In genomic region chr22:36873614-36874308, GRCh38 we compare ENCODE assay signal across 8 cellular contexts. TPM values are rescaled to one million over a fixed set of nuclear protein-coding genes. Genes with fewer than 3 reads are reported as not detected.
DNase-seq lines count a peak whose midpoint lies in the region; ATAC-seq and TF ChIP-seq lines count a peak whose summit lies in the region.

No MANE protein-coding gene starts in this region.

- H3K9me3 ChIP-seq in Peyer's patch = no peaks in the 10 kb centered on the region

- CTCF ChIA-PET in MCF 10A (lab: Yijun Ruan, JAX) = interaction anchor here (0.6 to 3.7 kb wide), 27 partner anchors 9 to 1119 kb away, joined by 3 to 19 read pairs (median 3); no protein-coding TSS in a partner anchor

- peak; percentile 76 for ATAC-seq in GM18909 (IDR thresholded peaks at IDR 0.05; ENCODE audit: poor library complexity, unreplicated experiment)
- peak; percentile 70 for ATAC-seq in HG03135 (IDR thresholded peaks at IDR 0.05; ENCODE audit: unreplicated experiment)
- peak; percentile 96 for ATAC-seq in stimulated activated effector memory CD8-positive, alpha-beta T cell treated with anti-CD3 and anti-CD28 coated beads, Interleukin-12 subunit alpha, Interleukin-12 subunit beta, amount 100 ng/mL, for 72 hours

- H3K9me3 Mint-ChIP-seq in MCF 10A (ENCODE audit: unreplicated experiment) = no peaks in the 10 kb centered on the region
- H3K9me3 Mint-ChIP-seq in stimulated activated effector memory CD8-positive, alpha-beta T cell treated with anti-CD3 and anti-CD28 coated beads, Interleukin-12 subunit alpha, Interleukin-12 subunit beta, amount 100 ng/mL, for 72 hours = no peaks in the 10 kb centered on the region

- TF ChIP-seq POLR2A in Peyer's patch (IDR thresholded peaks at IDR 0.05) = no peak

- H3K27me3 ChIP-seq in Peyer's patch (no peaks in the 10 kb centered on the region), kidney epithelial cell (ENCODE audit: control insufficient read depth, insufficient read depth, low read length) (peaks cover 2% of the 10 kb centered on the region)

- H3K4me1 Mint-ChIP-seq in MCF 10A (ENCODE audit: insufficient read depth, unreplicated experiment) = peaks cover 29% of the 10 kb centered on the region
- H3K4me1 Mint-ChIP-seq in stimulated activated effector memory CD8-positive, alpha-beta T cell treated with anti-CD3 and anti-CD28 coated beads, Interleukin-12 subunit alpha, Interleukin-12 subunit beta, amount 100 ng/mL, for 72 hours = peaks cover 51% of the 10 kb centered on the region

- H3K4me3 ChIP-seq in Peyer's patch = no peak overlapping the region
- no peak overlapping the region for H3K4me3 ChIP-seq in kidney epithelial cell (ENCODE audit: low read depth, low read length)

- H3K4me1 ChIP-seq in Peyer's patch = no peaks in the 10 kb centered on the region

- peaks cover 0 to 3% (median 0%) of the 10 kb centered on the region in 3 donors for H3K36me3 ChIP-seq in Peyer's patch
- no peaks in the 10 kb centered on the region for H3K36me3 ChIP-seq in kidney epithelial cell (ENCODE audit: control insufficient read depth, insufficient read depth, low read length)

- H3K4me3 Mint-ChIP-seq in MCF 10A (ENCODE audit: unreplicated experiment) = peak overlapping the region; percentile 29
- H3K4me3 Mint-ChIP-seq in stimulated activated effector memory CD8-positive, alpha-beta T cell treated with anti-CD3 and anti-CD28 coated beads, Interleukin-12 subunit alpha, Interleukin-12 subunit beta, amount 100 ng/mL, for 72 hours = peak overlapping the region; percentile 44

- POLR2A ChIA-PET in MCF 10A (lab: Yijun Ruan, JAX) = interaction anchor here (0.6 to 1.4 kb wide), 9 partner anchors 10 to 367 kb away, joined by 3 to 5 read pairs (median 3); partner anchors contain the start of genes FOXRED2 and IFT27

- peak; percentile 73 for DNase-seq in COLO829 (ENCODE audit: low spot score)
- DNase-seq in Peyer's patch = peak in 1 of 3 donors; percentile 59
- DNase-seq in MCF 10A (ENCODE audit: unreplicated experiment) = peak; percentile 97
- no peak for DNase-seq in kidney epithelial cell (ENCODE audit: low read depth)
- DNase-seq in stimulated activated effector memory CD8-positive, alpha-beta T cell treated with anti-CD3 and anti-CD28 coated beads, Interleukin-12 subunit alpha, Interleukin-12 subunit beta, amount 100 ng/mL, for 72 hours (ENCODE audit: low spot score in 2 of 2) = peak; percentile 36 to 84
- DNase-seq in putamen (ENCODE audit: low spot score) = no peak

- intact Hi-C loops in MCF 10A (cut with micrococcal nuclease) = loop anchor here (1.0 to 10.0 kb wide), 3 partner anchors 105 to 321 kb away; no protein-coding TSS in a partner anchor

- H3K27ac Mint-ChIP-seq in MCF 10A (ENCODE audit: low read depth, unreplicated experiment) = peak overlapping the region; percentile 90
- H3K27ac Mint-ChIP-seq in stimulated activated effector memory CD8-positive, alpha-beta T cell treated with anti-CD3 and anti-CD28 coated beads, Interleukin-12 subunit alpha, Interleukin-12 subunit beta, amount 100 ng/mL, for 72 hours = peak overlapping the region; percentile 89

- no TSS peak for BruUV-seq in MCF 10A (replicated peaks; lab: Mats Ljungman, UMichigan)

- H3K36me3 Mint-ChIP-seq in MCF 10A (ENCODE audit: insufficient read depth, unreplicated experiment) = no peaks in the 10 kb centered on the region
- H3K36me3 Mint-ChIP-seq in stimulated activated effector memory CD8-positive, alpha-beta T cell treated with anti-CD3 and anti-CD28 coated beads, Interleukin-12 subunit alpha, Interleukin-12 subunit beta, amount 100 ng/mL, for 72 hours = peaks cover 23% of the 10 kb centered on the region

- peaks cover 29% of the 10 kb centered on the region for H3K27me3 Mint-ChIP-seq in MCF 10A (ENCODE audit: insufficient read depth, unreplicated experiment)

- H3K27ac ChIP-seq in Peyer's patch = peak overlapping the region; percentile 5 to 60 (median 18)

- TF ChIP-seq CTCF in Peyer's patch (IDR thresholded peaks at IDR 0.05) = peak in 4 of 6 experiments; percentile 19 to 57 (median 54)
- peak; percentile 51 for TF ChIP-seq CTCF in MCF 10A (IDR thresholded peaks at IDR 0.05; ENCODE audit: unreplicated experiment)
- peak; percentile 19 for TF ChIP-seq CTCF in kidney epithelial cell (IDR thresholded peaks at IDR 0.05; ENCODE audit: insufficient read depth, low read length, poor library complexity, severe bottlenecking)

RNA-seq across cellular contexts. Expression of gene NCF4, which starts 13.0 kb away (rescaled TPM):
- total RNA-seq in Peyer's patch (100 to 1,000 TPM in 1 of 4 donors, 10 to 100 TPM in 1, 1 to 10 TPM in 2; 4.4 to 175 (median 13.0) TPM), MCF 10A (2022) (not detected in 2 replicates), kidney epithelial cell (0.82 TPM in 1 of 2 replicates, not detected in the other)

RNA-seq across cellular contexts. Expression of gene CSF2RB, which starts 39.7 kb away (rescaled TPM):
- total RNA-seq in Peyer's patch = 10 to 100 TPM in 1 of 4 donors, 1 to 10 TPM in 2, under 1 TPM in 1; 0.88 to 24.8 (median 4.3) TPM
- not detected in 2 replicates for total RNA-seq in MCF 10A (2022)
- total RNA-seq in kidney epithelial cell = 0.14 and 1.1 TPM in 2 replicates

RNA-seq across cellular contexts. Expression of gene PVALB, which starts 56.9 kb away (rescaled TPM):
- total RNA-seq in Peyer's patch (not detected), MCF 10A (2022) (not detected in 2 replicates), kidney epithelial cell (not detected in 2 replicates)

Comparison
In these comparisons a context has a peak if more than half of its experiments do, and no peak if none do; other contexts are left out.
1. DNase-seq: peak in COLO829 (single experiment), MCF 10A (single experiment) and stimulated activated effector memory CD8-positive, alpha-beta T cell treated with anti-CD3 and anti-CD28 coated beads, Interleukin-12 subunit alpha, Interleukin-12 subunit beta, amount 100 ng/mL, for 72 hours (2 of 2); none in kidney epithelial cell (single experiment) and putamen (single experiment).
2. Peak in every context shown above with its lines, with median percentiles within 50 percentile points of each other: ATAC-seq and CTCF ChIP-seq.